25 cellular contexts compared by ENCODE assay signal in the genomic region with DNA sequence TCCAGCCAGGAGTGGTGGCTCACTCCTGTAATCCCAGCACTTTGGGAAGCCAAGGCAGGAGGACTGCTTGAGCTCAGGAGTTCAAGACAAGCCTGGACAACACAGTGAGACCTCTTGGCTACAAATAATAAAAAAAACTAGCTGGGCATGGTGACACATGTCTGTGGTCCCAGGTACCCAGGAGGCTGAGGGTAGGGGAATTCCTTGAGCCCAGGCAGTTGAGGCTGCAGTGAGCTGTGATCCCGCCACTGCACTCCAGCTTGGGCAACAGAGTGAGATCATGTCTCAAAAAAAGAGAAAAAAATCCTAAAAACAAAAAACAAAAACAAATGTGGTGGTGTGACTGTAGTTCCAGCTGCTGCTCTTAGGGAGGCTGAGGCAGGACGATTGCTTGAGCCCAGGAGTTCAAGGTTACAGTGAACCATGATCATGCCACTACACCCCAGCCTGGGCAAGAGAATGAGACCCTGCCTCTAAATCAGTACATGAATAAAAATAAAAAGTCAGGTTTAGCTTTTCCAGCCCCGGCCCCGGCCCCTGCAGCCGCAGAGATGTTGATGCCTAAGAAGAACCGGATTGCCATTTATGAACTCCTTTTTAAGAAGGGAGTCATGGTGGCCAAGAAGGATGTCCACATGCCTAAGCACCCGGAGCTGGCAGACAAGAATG.
"Had no signal": no experiment of that assay in that cellular context is flagged by ENCODE, and none has a peak within 500 bp of the region (broad histone marks: within the 10 kb centered on the region; RNA-seq: fewer than 3 reads in every experiment).

No MANE protein-coding gene starts in this region.

- H3K27ac Mint-ChIP-seq: activated CD4-positive, alpha-beta memory T cell treated with anti-CD3 and anti-CD28 coated beads, Interleukin-2, amount 10 ng/mL, durations not matched to agents 7 days and 5 days; activated CD4-positive, alpha-beta T cell treated with anti-CD3 and anti-CD28 coated beads, Interleukin-2, amount 10 ng/mL, durations not matched to agents 24 days and 14 days; activated naive CD4-positive, alpha-beta T cell treated with anti-CD3 and anti-CD28 coated beads, Interleukin-2, amount 50 U/mL, for 72 hours; activated T-helper 17 cell treated with anti-CD3 and anti-CD28 coated beads, Interleukin-2, amount 50 U/mL, for 72 hours; brain; nephron; stimulated activated memory B cell treated with anti-CD40 and anti-IgM and Interleukin-4, amounts not matched to agents 10 μg/mL and 1 μg/mL and 100 μg/mL, for 72 hours had no signal

- FAIRE-seq: colon, pancreas had no signal

- H3K4me1 Mint-ChIP-seq: activated T-helper 17 cell treated with anti-CD3 and anti-CD28 coated beads, Interleukin-2, amount 50 U/mL, for 72 hours; brain; nephron; stimulated activated memory B cell treated with anti-CD40 and anti-IgM and Interleukin-4, amounts not matched to agents 10 μg/mL and 1 μg/mL and 100 μg/mL, for 72 hours had no signal

- H3K4me3 Mint-ChIP-seq: activated CD4-positive, alpha-beta memory T cell treated with anti-CD3 and anti-CD28 coated beads, Interleukin-2, amount 10 ng/mL, durations not matched to agents 7 days and 5 days; activated CD4-positive, alpha-beta T cell treated with anti-CD3 and anti-CD28 coated beads, Interleukin-2, amount 10 ng/mL, durations not matched to agents 24 days and 14 days; activated T-helper 17 cell treated with anti-CD3 and anti-CD28 coated beads, Interleukin-2, amount 50 U/mL, for 72 hours; brain; nephron; stimulated activated memory B cell treated with anti-CD40 and anti-IgM and Interleukin-4, amounts not matched to agents 10 μg/mL and 1 μg/mL and 100 μg/mL, for 72 hours had no signal

- H3K9me3 ChIP-seq: pancreas, psoas muscle, thoracic aorta, upper lobe of left lung had no signal

- ATAC-seq: activated CD4-positive, CD25-positive, alpha-beta regulatory T cell treated with anti-CD3 and anti-CD28 coated beads, Interleukin-2, amount 50 U/mL, for 24 hours; activated naive CD4-positive, alpha-beta T cell treated with anti-CD3 and anti-CD28 coated beads, Interleukin-2, amount 50 U/mL, for 72 hours; activated T-helper 17 cell treated with anti-CD3 and anti-CD28 coated beads, Interleukin-2, amount 50 U/mL, for 72 hours; esophagus mucosa; left ventricle myocardium superior; pancreas; psoas muscle; right cardiac atrium; stimulated activated memory B cell treated with anti-CD40 and anti-IgM and Interleukin-4, amounts not matched to agents 10 μg/mL and 1 μg/mL and 100 μg/mL, for 72 hours had no signal

- H3K9me3 Mint-ChIP-seq: activated CD4-positive, alpha-beta memory T cell treated with anti-CD3 and anti-CD28 coated beads, Interleukin-2, amount 10 ng/mL, durations not matched to agents 7 days and 5 days; activated CD4-positive, alpha-beta T cell treated with anti-CD3 and anti-CD28 coated beads, Interleukin-2, amount 10 ng/mL, durations not matched to agents 24 days and 14 days; activated naive CD4-positive, alpha-beta T cell treated with anti-CD3 and anti-CD28 coated beads, Interleukin-2, amount 50 U/mL, for 72 hours; activated T-helper 17 cell treated with anti-CD3 and anti-CD28 coated beads, Interleukin-2, amount 50 U/mL, for 72 hours; brain; nephron; stimulated activated memory B cell treated with anti-CD40 and anti-IgM and Interleukin-4, amounts not matched to agents 10 μg/mL and 1 μg/mL and 100 μg/mL, for 72 hours had no signal

- H3K36me3 Mint-ChIP-seq: activated naive CD4-positive, alpha-beta T cell treated with anti-CD3 and anti-CD28 coated beads, Interleukin-2, amount 50 U/mL, for 72 hours; brain; stimulated activated memory B cell treated with anti-CD40 and anti-IgM and Interleukin-4, amounts not matched to agents 10 μg/mL and 1 μg/mL and 100 μg/mL, for 72 hours had no signal

- H3K4me3 ChIP-seq: pancreas, psoas muscle, skin epidermis, thoracic aorta, upper lobe of left lung had no signal

- H3K27ac ChIP-seq: pancreas, psoas muscle, skin epidermis, thoracic aorta, upper lobe of left lung, VCaP had no signal

- DNase-seq: activated CD4-positive, alpha-beta memory T cell treated with anti-CD3 and anti-CD28 coated beads, Interleukin-2, amount 10 ng/mL, durations not matched to agents 7 days and 5 days; activated CD4-positive, alpha-beta T cell treated with anti-CD3 and anti-CD28 coated beads, Interleukin-2, amount 10 ng/mL, durations not matched to agents 24 days and 14 days; aorta; central memory CD4-positive, alpha-beta T cell; effector memory CD4-positive, alpha-beta T cell; foreskin melanocyte; glutamatergic neuron; hippocampal formation; left ventricle myocardium superior; pancreas; psoas muscle; right cardiac atrium; stimulated activated CD4-positive, alpha-beta T cell treated with anti-CD3 and anti-CD28 coated beads, Interleukin-1b, Interleukin-23, amount 100 ng/mL, for 48 hours; upper lobe of left lung had no signal

- H3K4me1 ChIP-seq: psoas muscle had no signal

- H3K36me3 ChIP-seq: pancreas, thoracic aorta, upper lobe of left lung had no signal

- H3K27me3 ChIP-seq: pancreas, upper lobe of left lung had no signal
